In genomic region chr7:33698006-33698405, GRCh38 we compare ENCODE assay signal across 17 cellular contexts.
"Had no signal": no experiment of that assay in that cellular context is flagged by ENCODE, and none has a peak within 500 bp of the region (broad histone marks: within the 10 kb centered on the region; RNA-seq: fewer than 3 reads in every experiment).

No MANE protein-coding gene starts in this region.

- H3K27ac ChIP-seq: body of pancreas, epithelial cell of prostate, left lung, parathyroid adenoma, tibial artery, vagina had no signal

- H3K79me2 ChIP-seq: parathyroid adenoma had no signal

- H2AFZ ChIP-seq: parathyroid adenoma had no signal

- H3K9ac ChIP-seq: parathyroid adenoma had no signal

- H3K27ac Mint-ChIP-seq: activated B cell treated with CpG ODN at 0.5 μM for 24 hours; activated CD4-positive, alpha-beta T cell treated with anti-CD3 and anti-CD28 coated beads, Interleukin-2, amount 10 ng/mL, durations not matched to agents 24 days and 14 days; activated naive CD4-positive, alpha-beta T cell treated with anti-CD3 and anti-CD28 coated beads for 36 hours; memory B cell had no signal

- H3K4me1 ChIP-seq: body of pancreas, left lung, parathyroid adenoma, tibial artery, vagina had no signal

- H3K36me3 ChIP-seq: left lung, tibial artery, vagina had no signal

- H3K4me3 ChIP-seq: body of pancreas, left lung, tibial artery, vagina had no signal

- H3K9me3 ChIP-seq: vagina had no signal

- H3K4me1 Mint-ChIP-seq: activated B cell treated with CpG ODN at 0.5 μM for 24 hours; activated CD4-positive, alpha-beta T cell treated with anti-CD3 and anti-CD28 coated beads, Interleukin-2, amount 10 ng/mL, durations not matched to agents 24 days and 14 days; memory B cell had no signal

- H3K27me3 Mint-ChIP-seq: activated CD4-positive, alpha-beta T cell treated with anti-CD3 and anti-CD28 coated beads, Interleukin-2, amount 10 ng/mL, durations not matched to agents 24 days and 14 days; memory B cell had no signal

- DNase-seq: activated B cell treated with CpG ODN at 0.5 μM for 24 hours; activated CD4-positive, alpha-beta T cell treated with anti-CD3 and anti-CD28 coated beads, Interleukin-2, amount 10 ng/mL, durations not matched to agents 24 days and 14 days; activated CD8-positive, alpha-beta memory T cell treated with anti-CD3 and anti-CD28 coated beads for 24 hours; activated naive CD4-positive, alpha-beta T cell treated with anti-CD3 and anti-CD28 coated beads for 36 hours; body of pancreas; central memory CD4-positive, alpha-beta T cell; cortex of kidney; effector memory CD4-positive, alpha-beta T cell; left lung; retina; T-helper 2 cell; tibial artery had no signal

- H3K27me3 ChIP-seq: body of pancreas, left lung, tibial artery, vagina had no signal

- H3K4me3 Mint-ChIP-seq: activated B cell treated with CpG ODN at 0.5 μM for 24 hours; activated CD4-positive, alpha-beta T cell treated with anti-CD3 and anti-CD28 coated beads, Interleukin-2, amount 10 ng/mL, durations not matched to agents 24 days and 14 days; activated naive CD4-positive, alpha-beta T cell treated with anti-CD3 and anti-CD28 coated beads for 36 hours; memory B cell; neural crest cell had no signal

- ATAC-seq: body of pancreas, left lung had no signal
